In the genomic region with DNA sequence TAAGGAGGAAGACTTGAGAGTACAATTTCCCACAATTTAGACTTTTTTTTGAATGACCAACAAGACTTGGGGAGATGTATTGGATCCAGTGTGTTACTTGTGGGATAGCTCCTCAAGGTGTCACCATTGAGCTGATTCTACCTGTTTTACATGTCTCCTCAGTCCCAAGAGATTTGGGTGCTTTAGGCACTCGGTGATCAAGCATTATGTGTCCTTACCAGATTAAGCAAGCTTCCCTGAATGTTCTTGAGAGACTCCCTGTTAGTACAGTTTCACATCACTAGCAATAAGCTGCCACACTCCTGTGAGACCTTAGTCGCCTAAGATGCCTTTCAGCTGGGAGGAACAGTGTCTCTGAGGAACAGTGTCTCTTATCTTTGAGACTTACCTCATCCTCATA, we compare ENCODE assay signal across 8 cellular contexts.
DNase-seq lines count a peak whose midpoint lies in the region; ATAC-seq, FAIRE-seq and TF ChIP-seq lines count a peak whose summit lies in the region.

No MANE protein-coding gene starts in this region.

- H3K27me3 ChIP-seq in iPS DF 6.9 (ENCODE audit: control insufficient read depth, insufficient read depth, low read length) (0 out of 2 replicates have a peak, but pooled peaks cover 1% of the 10 kb centered on the region), sigmoid colon (no peaks in the 10 kb centered on the region)

- peak; percentile 34 for TF ChIP-seq CTCF in AG09319 (IDR thresholded peaks at IDR 0.05; ENCODE audit: low read depth, low read length)
- TF ChIP-seq CTCF in sigmoid colon (IDR thresholded peaks at IDR 0.05) = no peak

- H3K4me3 ChIP-seq in iPS DF 6.9 (ENCODE audit: low read length) (no peak overlapping the region), sigmoid colon (no peak overlapping the region)

- peak; percentile 71 for ATAC-seq in GM19023 (IDR thresholded peaks at IDR 0.05; ENCODE audit: unreplicated experiment)

- no peak for DNase-seq in AG09319 (ENCODE audit: extremely low read depth, low read depth)
- DNase-seq in HTR-8/SVneo (ENCODE audit: insufficient read length, low spot score) = peak; percentile 2
- DNase-seq in SK-N-DZ (ENCODE audit: low spot score) = peak; percentile 28
- peak; percentile 54 for DNase-seq in iPS DF 6.9 (ENCODE audit: low read depth, low spot score)
- no peak for DNase-seq in C1 segment of cervical spinal cord (lab: John Stamatoyannopoulos, UW)
- DNase-seq in activated naive CD4-positive, alpha-beta T cell (lab: John Stamatoyannopoulos, UW) = no peak
- DNase-seq in sigmoid colon = no peak

- H3K4me1 ChIP-seq in iPS DF 6.9 (ENCODE audit: control insufficient read depth, insufficient read depth, low read length) (no peaks in the 10 kb centered on the region), sigmoid colon (peaks cover 0 to 22% (median 7%) of the 10 kb centered on the region in 4 donors)

- no peak for TF ChIP-seq EP300 in sigmoid colon (IDR thresholded peaks at IDR 0.05)

- intact Hi-C loops in sigmoid colon (cut with DNase I) = no loop called here

- no peaks in the 10 kb centered on the region for H3K36me3 ChIP-seq in iPS DF 6.9 (ENCODE audit: control insufficient read depth, insufficient read depth, low read length)
- no peaks in the 10 kb centered on the region for H3K36me3 ChIP-seq in sigmoid colon

- no CpG with 5 or more reads among the region's 2 CpGs for WGBS in iPS DF 6.9 (ENCODE audit: insufficient coverage, insufficient read length)
- 26 to 61% methylated on average over 2 of the region's 2 CpGs for WGBS in sigmoid colon, 2 donors

- H3K27ac ChIP-seq in iPS DF 6.9 (ENCODE audit: low read length) = no peak overlapping the region
- no peak overlapping the region for H3K27ac ChIP-seq in sigmoid colon

- no peak for FAIRE-seq in HTR-8/SVneo (lab: Jason Lieb, UNC)

- no peaks in the 10 kb centered on the region for H3K9me3 ChIP-seq in iPS DF 6.9 (ENCODE audit: control insufficient read depth, insufficient read depth, low read length)
- no peaks in the 10 kb centered on the region for H3K9me3 ChIP-seq in sigmoid colon

- TF ChIP-seq POLR2A in sigmoid colon (IDR thresholded peaks at IDR 0.05) = no peak

Comparison
In these comparisons a context has a peak if more than half of its experiments do, and no peak if none do; other contexts are left out.
1. DNase-seq: peak in HTR-8/SVneo (single experiment), SK-N-DZ (single experiment) and iPS DF 6.9 (single experiment); none in AG09319 (single experiment), C1 segment of cervical spinal cord (0 of 14), activated naive CD4-positive, alpha-beta T cell (0 of 4) and sigmoid colon (single experiment).